ENCODE assay signal across 17 cellular contexts in the genomic region with DNA sequence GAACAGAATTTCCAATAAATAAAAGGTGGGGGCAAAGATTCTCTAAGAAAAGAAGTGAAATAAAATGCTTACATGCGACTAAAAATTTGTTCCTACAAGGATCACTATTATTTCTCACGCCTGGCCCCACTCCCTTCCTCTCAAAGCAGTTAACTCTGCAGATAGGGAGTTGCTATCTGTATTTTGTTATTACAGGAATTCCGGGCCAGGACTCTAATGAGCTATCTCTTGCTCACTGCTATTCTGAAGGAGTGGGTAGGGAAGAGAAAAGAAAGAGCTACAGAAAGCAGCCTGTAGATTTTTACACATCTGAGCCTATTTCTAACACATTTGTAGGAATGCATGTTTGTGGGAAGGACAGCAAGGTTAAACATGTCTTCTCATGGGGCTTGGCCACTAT.
DNase-seq lines count a peak whose midpoint lies in the region; ATAC-seq and TF ChIP-seq lines count a peak whose summit lies in the region.
"Had no signal": no experiment of that assay in that cellular context is flagged by ENCODE, and none has a peak within 500 bp of the region (broad histone marks: within the 10 kb centered on the region; RNA-seq: fewer than 3 reads in every experiment).

No MANE protein-coding gene starts in this region.

- H3K79me2 ChIP-seq in KMS-11 (ENCODE audit: insufficient read depth, low read depth) (no peaks in the 10 kb centered on the region), neural progenitor cell (ENCODE audit: low read depth) (no peaks in the 10 kb centered on the region)

- H3K27me3 Mint-ChIP-seq in neural progenitor cell (ENCODE audit: insufficient read depth, low read depth), result no peaks in the 10 kb centered on the region
- no peaks in the 10 kb centered on the region for H3K27me3 Mint-ChIP-seq in activated naive CD8-positive, alpha-beta T cell treated with anti-CD3 and anti-CD28 coated beads for 36 hours
- H3K27me3 Mint-ChIP-seq: CD4-positive, CD25-positive, alpha-beta regulatory T cell had no signal

- H4K20me1 ChIP-seq in KMS-11 (ENCODE audit: insufficient read depth) (no peaks in the 10 kb centered on the region), neural progenitor cell (ENCODE audit: low read depth) (no peaks in the 10 kb centered on the region)

- H2AFZ ChIP-seq in KMS-11 (ENCODE audit: low read depth), result no peak overlapping the region
- no peak overlapping the region for H2AFZ ChIP-seq in neural progenitor cell (replicated peaks)

- H3K4me1 Mint-ChIP-seq in neural progenitor cell, result peaks cover 3% of the 10 kb centered on the region
- H3K4me1 Mint-ChIP-seq in activated naive CD8-positive, alpha-beta T cell treated with anti-CD3 and anti-CD28 coated beads for 36 hours, result peaks cover 3% of the 10 kb centered on the region

- H3K9ac ChIP-seq in KMS-11, result no peak overlapping the region
- no peak overlapping the region for H3K9ac ChIP-seq in neural progenitor cell

- no peaks in the 10 kb centered on the region for H3K9me3 ChIP-seq in neural progenitor cell (ENCODE audit: low read depth)
- H3K9me3 ChIP-seq: MG63 had no signal

- DNase-seq in CMK (ENCODE audit: low read depth), result peak; percentile 9
- no peak for DNase-seq in neural progenitor cell (ENCODE audit: low spot score)
- no peak for DNase-seq in activated naive CD8-positive, alpha-beta T cell treated with anti-CD3 and anti-CD28 coated beads for 36 hours
- no peak for DNase-seq in NCI-H2081 treated with DMSO at 0.1 percent for 48 hours (lab: John Stamatoyannopoulos, UW)
- DNase-seq: CD4-positive, CD25-positive, alpha-beta regulatory T cell; DND-41; MG63; NCI-H1417; NCI-H1694 treated with DMSO at 0.1 percent for 48 hours; NCI-H446; NCI-H526; SHP77 had no signal

- H3K27ac Mint-ChIP-seq in neural progenitor cell, result peak overlapping the region; percentile 21
- no peak overlapping the region for H3K27ac Mint-ChIP-seq in activated naive CD8-positive, alpha-beta T cell treated with anti-CD3 and anti-CD28 coated beads for 36 hours
- H3K27ac Mint-ChIP-seq: CD4-positive, CD25-positive, alpha-beta regulatory T cell had no signal

- H3K27ac ChIP-seq in KMS-11 (peak overlapping the region; percentile 44; the same call in 1 of the 2 replicates), VCaP (peak overlapping the region; percentile 60), neural progenitor cell (no peak overlapping the region)
- H3K27ac ChIP-seq: SK-N-MC had no signal

- H3K4me2 ChIP-seq in KMS-11 (peak overlapping the region; percentile 76), neural progenitor cell (no peak overlapping the region)

- H3K36me3 ChIP-seq in KMS-11 (ENCODE audit: insufficient read depth), result no peaks in the 10 kb centered on the region
- H3K36me3 ChIP-seq in neural progenitor cell, result no peaks in the 10 kb centered on the region

- peaks cover 6% of the 10 kb centered on the region for H3K36me3 Mint-ChIP-seq in neural progenitor cell
- H3K36me3 Mint-ChIP-seq in activated naive CD8-positive, alpha-beta T cell treated with anti-CD3 and anti-CD28 coated beads for 36 hours, result peaks cover 5% of the 10 kb centered on the region

- H3K4me3 ChIP-seq in KMS-11 (IDR thresholded peaks at IDR 0.05; ENCODE audit: insufficient read depth, low read depth, low read length) (no peak overlapping the region), neural progenitor cell (no peak overlapping the region)
- H3K4me3 ChIP-seq: GM12878, MG63, SK-N-MC had no signal

- H3K4me1 ChIP-seq in KMS-11 (ENCODE audit: low read depth, poor library complexity, severe bottlenecking) (peaks cover 67% of the 10 kb centered on the region), neural progenitor cell (peaks cover 8% of the 10 kb centered on the region)

- H3K27me3 ChIP-seq in KMS-11 (ENCODE audit: insufficient read depth, low read depth), result no peaks in the 10 kb centered on the region
- H3K27me3 ChIP-seq in neural progenitor cell, result no peaks in the 10 kb centered on the region
- H3K27me3 ChIP-seq: MG63 had no signal

- H3K4me3 Mint-ChIP-seq in neural progenitor cell, result no peak overlapping the region
- no peak overlapping the region for H3K4me3 Mint-ChIP-seq in activated naive CD8-positive, alpha-beta T cell treated with anti-CD3 and anti-CD28 coated beads for 36 hours
- H3K4me3 Mint-ChIP-seq: CD4-positive, CD25-positive, alpha-beta regulatory T cell had no signal

- H3F3A ChIP-seq in neural progenitor cell (ENCODE audit: low read depth), result no peaks in the 10 kb centered on the region

- no peak for ATAC-seq in GM18520 (IDR thresholded peaks at IDR 0.05; ENCODE audit: unreplicated experiment)

- TF ChIP-seq CTCF in KMS-11 (conservative IDR thresholded peaks at IDR 0.05; ENCODE audit: low read depth, low read length), result no peak
- TF ChIP-seq CTCF in VCaP (conservative IDR thresholded peaks at IDR 0.05), result no peak
- no peak for TF ChIP-seq CTCF in neural progenitor cell (IDR thresholded peaks at IDR 0.05)

- H3K9me3 Mint-ChIP-seq in neural progenitor cell, result no peaks in the 10 kb centered on the region
- no peaks in the 10 kb centered on the region for H3K9me3 Mint-ChIP-seq in activated naive CD8-positive, alpha-beta T cell treated with anti-CD3 and anti-CD28 coated beads for 36 hours
